ENCODE assay signal across 1 cellular context in the genomic region with DNA sequence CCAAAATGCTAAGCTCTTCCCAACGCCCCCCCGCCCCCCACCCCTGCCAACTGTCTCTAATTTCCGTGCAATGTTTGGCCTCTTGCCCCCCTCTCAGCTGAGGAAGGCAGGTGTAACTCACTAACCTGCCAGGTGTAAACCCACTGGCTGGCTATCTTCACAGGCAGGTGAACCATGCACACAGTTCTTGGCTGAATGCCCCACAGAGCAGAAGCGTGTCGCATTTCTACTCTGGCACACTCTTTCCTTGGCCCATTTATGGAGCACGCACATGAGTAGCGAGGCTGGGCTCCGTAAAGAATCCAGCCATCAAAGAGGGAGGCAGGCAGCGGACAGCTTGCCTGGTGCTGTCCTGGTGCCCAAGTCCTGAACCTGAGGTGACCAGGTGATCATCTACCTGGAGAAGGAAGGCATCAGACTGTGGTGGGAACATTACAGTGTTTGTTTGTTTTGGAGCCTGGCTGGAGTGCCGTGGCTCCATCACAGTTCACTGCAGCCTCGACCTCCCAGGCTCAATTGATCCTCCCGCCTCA.
TF ChIP-seq lines count a peak whose summit lies in the region.

No MANE protein-coding gene starts in this region.

TF ChIP-seq in HEK293, 187 proteins besides CTCF, POLR2A, EP300 and RAD21 (continued from another document):
- TF ChIP-seq, protein P1, sequence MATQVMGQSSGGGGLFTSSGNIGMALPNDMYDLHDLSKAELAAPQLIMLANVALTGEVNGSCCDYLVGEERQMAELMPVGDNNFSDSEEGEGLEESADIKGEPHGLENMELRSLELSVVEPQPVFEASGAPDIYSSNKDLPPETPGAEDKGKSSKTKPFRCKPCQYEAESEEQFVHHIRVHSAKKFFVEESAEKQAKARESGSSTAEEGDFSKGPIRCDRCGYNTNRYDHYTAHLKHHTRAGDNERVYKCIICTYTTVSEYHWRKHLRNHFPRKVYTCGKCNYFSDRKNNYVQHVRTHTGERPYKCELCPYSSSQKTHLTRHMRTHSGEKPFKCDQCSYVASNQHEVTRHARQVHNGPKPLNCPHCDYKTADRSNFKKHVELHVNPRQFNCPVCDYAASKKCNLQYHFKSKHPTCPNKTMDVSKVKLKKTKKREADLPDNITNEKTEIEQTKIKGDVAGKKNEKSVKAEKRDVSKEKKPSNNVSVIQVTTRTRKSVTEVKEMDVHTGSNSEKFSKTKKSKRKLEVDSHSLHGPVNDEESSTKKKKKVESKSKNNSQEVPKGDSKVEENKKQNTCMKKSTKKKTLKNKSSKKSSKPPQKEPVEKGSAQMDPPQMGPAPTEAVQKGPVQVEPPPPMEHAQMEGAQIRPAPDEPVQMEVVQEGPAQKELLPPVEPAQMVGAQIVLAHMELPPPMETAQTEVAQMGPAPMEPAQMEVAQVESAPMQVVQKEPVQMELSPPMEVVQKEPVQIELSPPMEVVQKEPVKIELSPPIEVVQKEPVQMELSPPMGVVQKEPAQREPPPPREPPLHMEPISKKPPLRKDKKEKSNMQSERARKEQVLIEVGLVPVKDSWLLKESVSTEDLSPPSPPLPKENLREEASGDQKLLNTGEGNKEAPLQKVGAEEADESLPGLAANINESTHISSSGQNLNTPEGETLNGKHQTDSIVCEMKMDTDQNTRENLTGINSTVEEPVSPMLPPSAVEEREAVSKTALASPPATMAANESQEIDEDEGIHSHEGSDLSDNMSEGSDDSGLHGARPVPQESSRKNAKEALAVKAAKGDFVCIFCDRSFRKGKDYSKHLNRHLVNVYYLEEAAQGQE (tag by site-specific recombination; IDR thresholded peaks at IDR 0.05) = peak; percentile 48; the same call in 1 of the 2 replicates
TF ChIP-seq in HEK293: peak in this region for 1.
